In the genomic region with DNA sequence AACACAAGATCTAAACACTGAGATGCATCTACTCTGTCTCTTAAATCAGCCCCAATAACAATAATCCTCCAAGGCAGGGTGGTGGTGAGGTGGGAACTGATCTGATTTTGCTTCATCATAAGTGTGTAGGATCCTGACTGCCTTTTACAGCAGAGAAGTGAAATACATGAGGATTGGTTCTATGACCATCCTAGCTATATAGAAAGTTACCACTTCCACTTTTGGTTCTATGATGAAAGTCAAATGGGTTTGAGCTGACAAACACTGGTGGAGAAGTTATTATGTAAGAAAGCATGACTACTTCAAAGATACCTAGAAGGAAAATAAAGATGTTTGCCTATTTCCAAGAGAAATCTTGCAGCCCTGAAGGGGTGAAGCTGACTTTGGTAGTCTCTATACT, we compare ENCODE assay signal across 17 cellular contexts.
"Had no signal": no experiment of that assay in that cellular context is flagged by ENCODE, and none has a peak within 500 bp of the region (broad histone marks: within the 10 kb centered on the region; RNA-seq: fewer than 3 reads in every experiment).

No MANE protein-coding gene starts in this region.

- DNase-seq: activated CD4-positive, alpha-beta T cell treated with anti-CD3 and anti-CD28 coated beads, Interleukin-2, amount 50 U/mL, for 48 hours; activated naive CD4-positive, alpha-beta T cell treated with anti-CD3 and anti-CD28 coated beads for 36 hours; activated T-cell treated with anti-CD3 and anti-CD28 coated beads, Interleukin-2, amount 50 U/mL, for 1 hour; effector memory CD4-positive, alpha-beta T cell; foreskin keratinocyte; head of caudate nucleus; kidney glomerular epithelial cell; left ventricle myocardium superior; mucosa of descending colon; naive thymus-derived CD4-positive, alpha-beta T cell; pancreas; sigmoid colon; spleen; stimulated activated naive CD8-positive, alpha-beta T cell treated with anti-CD3 and anti-CD28 coated beads, Interleukin-15, amount 100 ng/mL, for 72 hours; testis; upper lobe of left lung; WERI-Rb-1 had no signal

- H3K27ac ChIP-seq: foreskin keratinocyte, pancreas, sigmoid colon, spleen, testis, upper lobe of left lung, WERI-Rb-1 had no signal

- H3K4me3 ChIP-seq: mucosa of descending colon, pancreas, sigmoid colon, spleen, testis, upper lobe of left lung had no signal

- H3K27me3 ChIP-seq: pancreas, sigmoid colon, spleen, testis, upper lobe of left lung had no signal

- H3K4me1 ChIP-seq: foreskin keratinocyte, pancreas, sigmoid colon, spleen, testis, upper lobe of left lung had no signal

- ATAC-seq: foreskin keratinocyte; left ventricle myocardium superior; mucosa of descending colon; naive thymus-derived CD4-positive, alpha-beta T cell; pancreas; stimulated activated naive CD8-positive, alpha-beta T cell treated with anti-CD3 and anti-CD28 coated beads, Interleukin-15, amount 100 ng/mL, for 72 hours had no signal

- H3K36me3 ChIP-seq: pancreas, sigmoid colon, spleen, upper lobe of left lung, WERI-Rb-1 had no signal

- H3K9me3 ChIP-seq: mucosa of descending colon, pancreas, sigmoid colon, testis, upper lobe of left lung had no signal
